17 cellular contexts compared by ENCODE assay signal in genomic region chr5:18805376-18805775, GRCh38.
DNase-seq lines count a peak whose midpoint lies in the region; ATAC-seq, FAIRE-seq and TF ChIP-seq lines count a peak whose summit lies in the region.
"Had no signal": no experiment of that assay in that cellular context is flagged by ENCODE, and none has a peak within 500 bp of the region (broad histone marks: within the 10 kb centered on the region; RNA-seq: fewer than 3 reads in every experiment).

No MANE protein-coding gene starts in this region.

- no peaks in the 10 kb centered on the region for H3K4me1 ChIP-seq in K562 (replicated peaks in 1 of 2; ENCODE audit: control insufficient read depth in 2 of 2, insufficient read depth in 2 of 2, low read length in 2 of 2)
- H3K4me1 ChIP-seq: Caco-2 had no signal

- WGBS in K562 (ENCODE audit: insufficient coverage, low coverage, missing lambda C conversion rate): 12% methylated on average over 2 of the region's 2 CpGs

- H3K79me2 ChIP-seq in K562 (ENCODE audit: control insufficient read depth, insufficient read depth, low read length): no peaks in the 10 kb centered on the region

- TF ChIP-seq EP300 in K562 (IDR thresholded peaks at IDR 0.05; ENCODE audit: low read length): no peak

- no peak for TF ChIP-seq POLR2A in H54 (IDR thresholded peaks at IDR 0.05; ENCODE audit: low read depth, low read length)
- TF ChIP-seq POLR2A in K562 (conservative IDR thresholded peaks at IDR 0.05): no peak

- H3K36me3 ChIP-seq in K562 (ENCODE audit: control insufficient read depth, insufficient read depth, low read length): no peaks in the 10 kb centered on the region
- H3K36me3 ChIP-seq: HAP-1 had no signal

- H3K9me3 ChIP-seq in K562 (replicated peaks; ENCODE audit: control insufficient read depth, insufficient read depth, low read depth, low read length): no peaks in the 10 kb centered on the region
- H3K9me3 ChIP-seq: Caco-2, HAP-1 had no signal

- H3K27me3 ChIP-seq in K562 (ENCODE audit: control insufficient read depth in 2 of 2, insufficient read depth in 2 of 2, low read length in 2 of 2): no peaks in the 10 kb centered on the region

- ATAC-seq in K562 (no peak), HG03565 (IDR thresholded peaks at IDR 0.05; ENCODE audit: unreplicated experiment) (no peak), HG03521 (IDR thresholded peaks at IDR 0.05; ENCODE audit: unreplicated experiment) (no peak)
- ATAC-seq: GM23338 had no signal

- TF ChIP-seq RAD21 in K562 (CRISPR knock-in tag; conservative IDR thresholded peaks at IDR 0.05 in 1 of 2, IDR thresholded peaks at IDR 0.05 in 1 of 2): no peak

- in situ Hi-C loops in K562 (cut with MboI): no loop called here

- CTCF ChIA-PET in K562 (lab: Yijun Ruan, JAX; ENCODE audit: low intra/inter-chr PET ratio): no interaction called here

- no peak overlapping the region for H3K4me3 ChIP-seq in K562
- H3K4me3 ChIP-seq: GM23338, HAP-1 had no signal

- POLR2A ChIA-PET in K562 (lab: Yijun Ruan, JAX): no interaction called here

- no TSS peak for BruUV-seq in K562 (replicated peaks; lab: Mats Ljungman, UMichigan)

- no peak overlapping the region for H3K9ac ChIP-seq in K562 (ENCODE audit: insufficient read depth in 1 of 2, low read depth in 2 of 2, low read length in 2 of 2)

- no peak overlapping the region for H3K4me2 ChIP-seq in K562 (ENCODE audit: insufficient read depth, low read length)
- H3K4me2 ChIP-seq: GM23338 had no signal

- intact Hi-C loops in K562 (cut with micrococcal nuclease): no loop called here

- DNase-seq in H54 (ENCODE audit: insufficient read length, low spot score): no peak
- DNase-seq in NCI-H446 (lab: John Stamatoyannopoulos, UW): peak; percentile 30 to 57
- DNase-seq in K562 (ENCODE audit: extremely low read depth in 1 of 4, low spot score in 3 of 4): no peak
- no peak for DNase-seq in DMS53 treated with DMSO at 0.1 percent for 48 hours (lab: John Stamatoyannopoulos, UW; ENCODE audit: unreplicated experiment)
- DNase-seq: C1 segment of cervical spinal cord; Caco-2; CD4-positive, alpha-beta memory T cell; DMS 273 treated with DMSO at 0.1 percent for 48 hours; DMS79 treated with DMSO at 0.1 percent for 48 hours; GF-D8; HFFc6 had no signal

- no peaks in the 10 kb centered on the region for H4K20me1 ChIP-seq in K562 (replicated peaks; ENCODE audit: control insufficient read depth, insufficient read depth, low read length)

- H3K9me1 ChIP-seq in K562 (ENCODE audit: control insufficient read depth, insufficient read depth, low read length): no peaks in the 10 kb centered on the region

- peak; percentile 52 for FAIRE-seq in H54 (lab: Jason Lieb, UNC)
- no peak for FAIRE-seq in K562 (lab: Jason Lieb, UNC)
- FAIRE-seq: GM12891, GM18507 had no signal

- no peak overlapping the region for H3K27ac ChIP-seq in K562 (ENCODE audit: extremely low read depth, low read depth, low read length)

- no peak for TF ChIP-seq CTCF in K562 (IDR thresholded peaks at IDR 0.05 in 2 of 3, conservative IDR thresholded peaks at IDR 0.05 in 1 of 3; ENCODE audit: insufficient read depth in 2 of 3, low read depth in 1 of 3, low read length in 3 of 3)

- no peak overlapping the region for H2AFZ ChIP-seq in K562 (ENCODE audit: low read depth, low read length)
- H2AFZ ChIP-seq: GM23338 had no signal

TF ChIP-seq in K562, 482 proteins besides CTCF, POLR2A, EP300 and RAD21:
- TF ChIP-seq DACH1 (IDR thresholded peaks at IDR 0.05; ENCODE audit: partially characterized antibody) (no peak), MEIS2 (IDR thresholded peaks at IDR 0.05; ENCODE audit: partially characterized antibody) (peak; percentile 71), ZFP36 (IDR thresholded peaks at IDR 0.05; ENCODE audit: low read depth, low read length, partially characterized antibody) (no peak)
- TF ChIP-seq, protein P1, sequence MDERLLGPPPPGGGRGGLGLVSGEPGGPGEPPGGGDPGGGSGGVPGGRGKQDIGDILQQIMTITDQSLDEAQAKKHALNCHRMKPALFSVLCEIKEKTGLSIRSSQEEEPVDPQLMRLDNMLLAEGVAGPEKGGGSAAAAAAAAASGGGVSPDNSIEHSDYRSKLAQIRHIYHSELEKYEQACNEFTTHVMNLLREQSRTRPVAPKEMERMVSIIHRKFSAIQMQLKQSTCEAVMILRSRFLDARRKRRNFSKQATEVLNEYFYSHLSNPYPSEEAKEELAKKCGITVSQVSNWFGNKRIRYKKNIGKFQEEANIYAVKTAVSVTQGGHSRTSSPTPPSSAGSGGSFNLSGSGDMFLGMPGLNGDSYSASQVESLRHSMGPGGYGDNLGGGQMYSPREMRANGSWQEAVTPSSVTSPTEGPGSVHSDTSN (CRISPR knock-in tag; IDR thresholded peaks at IDR 0.05; ENCODE audit: low read depth): no peak
- TF ChIP-seq, protein P1 (tag; conservative IDR thresholded peaks at IDR 0.05; ENCODE audit: low read depth): peak; percentile 76

Comparison
In these comparisons a context has a peak if more than half of its experiments do, and no peak if none do; other contexts are left out.
1. DNase-seq: peak in NCI-H446 (2 of 2); none in H54 (single experiment), K562 (0 of 4) and DMS53 treated with DMSO at 0.1 percent for 48 hours (single experiment).